ENCODE assay signal across 1 cellular context in genomic region chr3:128647307-128647706, GRCh38.
TF ChIP-seq lines count a peak whose summit lies in the region.

No MANE protein-coding gene starts in this region.

TF ChIP-seq in endothelial cell of umbilical vein, 7 proteins besides CTCF, POLR2A, EP300 and RAD21:
- TF ChIP-seq GATA2 (IDR thresholded peaks at IDR 0.05; ENCODE audit: insufficient read depth, insufficient read length, low read depth, low read length): no peak
- TF ChIP-seq JUN (IDR thresholded peaks at IDR 0.05; ENCODE audit: borderline replicate concordance, insufficient read depth, insufficient read length, low read depth): no peak
- no peak for TF ChIP-seq MAX (IDR thresholded peaks at IDR 0.05; ENCODE audit: insufficient read depth, insufficient read length)
- no peak for TF ChIP-seq POLR2AphosphoS5 (IDR thresholded peaks at IDR 0.05; ENCODE audit: insufficient read depth, low read depth, low read length)
- TF ChIP-seq EZH2 (IDR thresholded peaks at IDR 0.05; ENCODE audit: borderline replicate concordance, low read depth, low read length, severe bottlenecking): no peak
- no peak for TF ChIP-seq FOS (IDR thresholded peaks at IDR 0.05; ENCODE audit: borderline replicate concordance, insufficient read depth, low read length)
- TF ChIP-seq MYC (IDR thresholded peaks at IDR 0.05; ENCODE audit: low read depth, low read length): no peak
